In genomic region chr9:121354770-121355169, GRCh38 we compare ENCODE assay signal across 17 cellular contexts. TPM values are rescaled to one million over a fixed set of nuclear protein-coding genes. Genes with fewer than 3 reads are reported as not detected.
DNase-seq lines count a peak whose midpoint lies in the region; ATAC-seq and TF ChIP-seq lines count a peak whose summit lies in the region.
"Had no signal": no experiment of that assay in that cellular context is flagged by ENCODE, and none has a peak within 500 bp of the region (broad histone marks: within the 10 kb centered on the region; RNA-seq: fewer than 3 reads in every experiment).

No MANE protein-coding gene starts in this region.

- peak overlapping the region; percentile 66; the same call in 2 of the 3 replicates for H2BK15ac ChIP-seq in IMR-90 (ENCODE audit: low read depth, low read length)

- H2BK5ac ChIP-seq in IMR-90 (ENCODE audit: low read depth, low read length, poor library complexity, severe bottlenecking) = peak overlapping the region; percentile 69

- WGBS in IMR-90 (ENCODE audit: extremely low coverage in 2 of 2, insufficient read length in 1 of 2), 2 experiments = no CpG with 5 or more reads among the region's 5 CpGs
- 81 to 95% (median 86%) methylated on average over 5 of the region's 5 CpGs for WGBS in spleen, 5 donors

- H3K27me3 ChIP-seq in IMR-90 (ENCODE audit: control insufficient read depth, insufficient read depth, low read length) (no peaks in the 10 kb centered on the region), lower lobe of right lung (ENCODE audit: low read depth) (no peaks in the 10 kb centered on the region), spleen (replicated peaks in 1 of 7) (no peaks in the 10 kb centered on the region)
- H3K27me3 ChIP-seq: BE2C had no signal

- H3K79me1 ChIP-seq in IMR-90 (ENCODE audit: low read depth in 1 of 2, low read length in 2 of 2) = peaks cover 28 to 60% of the 10 kb centered on the region in 2 experiments

- TF ChIP-seq POLR2A in IMR-90 (IDR thresholded peaks at IDR 0.05; ENCODE audit: low read depth, low read length) (no peak), spleen (IDR thresholded peaks at IDR 0.05) (no peak)

- no peak overlapping the region for H3K4me3 Mint-ChIP-seq in activated T-helper 1 cell treated with anti-CD3 and anti-CD28 coated beads, Interleukin-12 subunit alpha, Interleukin-12 subunit beta, Interleukin-2, Interleukin-4 antibody, amounts not matched to agents 30 ng/mL and 10 ng/mL and 1 ng/mL, durations not matched to agents 14 hours and 24 hours and 36 hours
- H3K4me3 Mint-ChIP-seq in chondrocyte (ENCODE audit: unreplicated experiment) = no peak overlapping the region
- H3K4me3 Mint-ChIP-seq: neural crest cell, WTC11 had no signal

- POLR2A ChIA-PET in IMR-90 (lab: Charles Lee; ENCODE audit: unreplicated experiment) = no interaction called here

- H3K9me1 ChIP-seq in IMR-90 (ENCODE audit: insufficient read depth, low read length) = peaks cover 16% of the 10 kb centered on the region

- BruUV-seq in IMR-90 (replicated peaks; lab: Mats Ljungman, UMichigan) = no TSS peak

- H3K4me3 ChIP-seq in IMR-90 (ENCODE audit: insufficient read depth, low read depth, low read length) = no peak overlapping the region
- H3K4me3 ChIP-seq in lower lobe of right lung = no peak overlapping the region
- no peak overlapping the region for H3K4me3 ChIP-seq in spleen

- H4K5ac ChIP-seq in IMR-90 (ENCODE audit: low read depth, low read length) = no peak overlapping the region

- peaks cover 9% of the 10 kb centered on the region; the same call in 1 of the 2 replicates for H4K20me1 ChIP-seq in IMR-90 (ENCODE audit: insufficient read depth, low read length)

- H3K9me3 Mint-ChIP-seq in activated T-helper 1 cell treated with anti-CD3 and anti-CD28 coated beads, Interleukin-12 subunit alpha, Interleukin-12 subunit beta, Interleukin-2, Interleukin-4 antibody, amounts not matched to agents 30 ng/mL and 10 ng/mL and 1 ng/mL, durations not matched to agents 14 hours and 24 hours and 36 hours = no peaks in the 10 kb centered on the region
- peaks cover 2% of the 10 kb centered on the region for H3K9me3 Mint-ChIP-seq in chondrocyte (ENCODE audit: low read depth)
- H3K9me3 Mint-ChIP-seq: neural crest cell, WTC11 had no signal

- dilution Hi-C loops in IMR-90 (cut with HindIII; ENCODE audit: low sequenced_read_pairs, unreplicated experiment) = no loop called here

- peak overlapping the region; percentile 66; the same call in 1 of the 2 replicates for H2BK120ac ChIP-seq in IMR-90 (ENCODE audit: low read depth, low read length)

- no peak overlapping the region for H2AK9ac ChIP-seq in IMR-90 (replicated peaks; ENCODE audit: low read depth, low read length, poor library complexity)

- no peak overlapping the region for H3K18ac ChIP-seq in IMR-90 (ENCODE audit: low read depth, low read length)

- DNase-seq in IMR-90 (peak; percentile 83), lower lobe of right lung (no peak), spleen (no peak), NOMO-1 treated with dmso at 0.1 percent for 144 hours (lab: John Stamatoyannopoulos, UW; ENCODE audit: unreplicated experiment) (no peak), chondrocyte (ENCODE audit: low spot score) (no peak), NCI-H774 (lab: John Stamatoyannopoulos, UW) (no peak)
- no peak for DNase-seq in activated T-helper 1 cell treated with anti-CD3 and anti-CD28 coated beads, Interleukin-12 subunit alpha, Interleukin-12 subunit beta, Interleukin-2, Interleukin-4 antibody, amounts not matched to agents 30 ng/mL and 10 ng/mL and 1 ng/mL, durations not matched to agents 14 hours and 24 hours and 36 hours (ENCODE audit: low spot score)
- DNase-seq: activated effector memory CD4-positive, alpha-beta T cell treated with anti-CD3 and anti-CD28 coated beads, Interleukin-2, amount 50 U/mL, for 16 hours; BE2C; cerebellar nuclear complex; mammary epithelial cell; NCI-H146; NCI-H345; NK-92 treated with Interleukin-12 subunit alpha and Interleukin-12 subunit beta, amount 100 ng/mL, for 24 hours had no signal

- TF ChIP-seq CTCF in IMR-90 (conservative IDR thresholded peaks at IDR 0.05; ENCODE audit: low read depth, low read length) = no peak
- no peak for TF ChIP-seq CTCF in lower lobe of right lung (IDR thresholded peaks at IDR 0.05)
- no peak for TF ChIP-seq CTCF in spleen (IDR thresholded peaks at IDR 0.05 in 8 of 11, conservative IDR thresholded peaks at IDR 0.05 in 3 of 11)
- no peak for TF ChIP-seq CTCF in chondrocyte (IDR thresholded peaks at IDR 0.05)

- H3K27ac Mint-ChIP-seq in activated T-helper 1 cell treated with anti-CD3 and anti-CD28 coated beads, Interleukin-12 subunit alpha, Interleukin-12 subunit beta, Interleukin-2, Interleukin-4 antibody, amounts not matched to agents 30 ng/mL and 10 ng/mL and 1 ng/mL, durations not matched to agents 14 hours and 24 hours and 36 hours = peak overlapping the region; percentile 64
- H3K27ac Mint-ChIP-seq in chondrocyte (ENCODE audit: unreplicated experiment) = no peak overlapping the region
- H3K27ac Mint-ChIP-seq: WTC11 had no signal

- TF ChIP-seq RAD21 in IMR-90 (IDR thresholded peaks at IDR 0.05; ENCODE audit: low read length) = no peak

- no peak overlapping the region for H3K56ac ChIP-seq in IMR-90 (ENCODE audit: extremely low read depth, insufficient read depth, low read length)

- no peak overlapping the region for H3K14ac ChIP-seq in IMR-90 (replicated peaks; ENCODE audit: low read depth, low read length)

- no peak overlapping the region for H2AFZ ChIP-seq in IMR-90 (replicated peaks; ENCODE audit: low read length, poor library complexity)

- H3K36me3 Mint-ChIP-seq in activated T-helper 1 cell treated with anti-CD3 and anti-CD28 coated beads, Interleukin-12 subunit alpha, Interleukin-12 subunit beta, Interleukin-2, Interleukin-4 antibody, amounts not matched to agents 30 ng/mL and 10 ng/mL and 1 ng/mL, durations not matched to agents 14 hours and 24 hours and 36 hours (ENCODE audit: low read depth) = peaks cover 38% of the 10 kb centered on the region
- H3K36me3 Mint-ChIP-seq in chondrocyte (ENCODE audit: low read depth) = peaks cover 10% of the 10 kb centered on the region

- in situ Hi-C loops in IMR-90 (cut with MboI; ENCODE audit: low sequenced_read_pairs) = no loop called here

- H3K4me1 ChIP-seq in IMR-90 (ENCODE audit: control insufficient read depth, insufficient read depth, low read length) (peaks cover 23% of the 10 kb centered on the region), lower lobe of right lung (peaks cover 100% of the 10 kb centered on the region), spleen (peaks cover 81 to 100% (median 99%) of the 10 kb centered on the region in 6 donors)

- no peak overlapping the region for H3K9ac ChIP-seq in IMR-90 (ENCODE audit: low read depth, low read length)

- peak overlapping the region; percentile 56; the same call in 1 of the 2 replicates for H2AK5ac ChIP-seq in IMR-90 (ENCODE audit: low read depth, low read length)

- H3K4me1 Mint-ChIP-seq in activated T-helper 1 cell treated with anti-CD3 and anti-CD28 coated beads, Interleukin-12 subunit alpha, Interleukin-12 subunit beta, Interleukin-2, Interleukin-4 antibody, amounts not matched to agents 30 ng/mL and 10 ng/mL and 1 ng/mL, durations not matched to agents 14 hours and 24 hours and 36 hours (ENCODE audit: low read depth) = peaks cover 82% of the 10 kb centered on the region
- peaks cover 40% of the 10 kb centered on the region for H3K4me1 Mint-ChIP-seq in chondrocyte (ENCODE audit: low read depth)

- H3K27me3 Mint-ChIP-seq in activated T-helper 1 cell treated with anti-CD3 and anti-CD28 coated beads, Interleukin-12 subunit alpha, Interleukin-12 subunit beta, Interleukin-2, Interleukin-4 antibody, amounts not matched to agents 30 ng/mL and 10 ng/mL and 1 ng/mL, durations not matched to agents 14 hours and 24 hours and 36 hours (ENCODE audit: insufficient read depth) = no peaks in the 10 kb centered on the region
- no peaks in the 10 kb centered on the region for H3K27me3 Mint-ChIP-seq in chondrocyte (ENCODE audit: low read depth)

- intact Hi-C loops in IMR-90 (cut with micrococcal nuclease) (no loop called here), lower lobe of right lung (cut with DNase I) (no loop called here), spleen (cut with DNase I; ENCODE audit: low total_unique reads) (no loop called here)
- intact Hi-C loops in activated T-helper 1 cell treated with anti-CD3 and anti-CD28 coated beads, Interleukin-12 subunit alpha, Interleukin-12 subunit beta, Interleukin-2, Interleukin-4 antibody, amounts not matched to agents 30 ng/mL and 10 ng/mL and 1 ng/mL, durations not matched to agents 14 hours and 24 hours and 36 hours (cut with micrococcal nuclease) = loop anchor here (5.0 to 10.0 kb wide), 2 partner anchors 430 to 662 kb away; partner anchors contain the start of gene TRAF1

- H3K4ac ChIP-seq in IMR-90 (ENCODE audit: low read depth, low read length) = 0 out of 2 replicates have a peak overlapping the region, but pooled peaks have one; percentile 51

- H3K23ac ChIP-seq in IMR-90 (ENCODE audit: low read depth, low read length) = no peak overlapping the region

- H3K9me3 ChIP-seq in IMR-90 (ENCODE audit: control insufficient read depth, insufficient read depth, low read length) (no peaks in the 10 kb centered on the region), lower lobe of right lung (no peaks in the 10 kb centered on the region), spleen (no peaks in the 10 kb centered on the region)
- H3K9me3 ChIP-seq: BE2C had no signal

- no peak overlapping the region for H4K91ac ChIP-seq in IMR-90 (ENCODE audit: insufficient read depth, low read depth, low read length)

- H3K27ac ChIP-seq in IMR-90 (ENCODE audit: insufficient read depth, low read length) = peak overlapping the region; percentile 89
- H3K27ac ChIP-seq in lower lobe of right lung = peak overlapping the region; percentile 61
- H3K27ac ChIP-seq in spleen = peak overlapping the region; percentile 66 to 97 (median 94)
- H3K27ac ChIP-seq: RWPE1 had no signal

- peaks cover 29% of the 10 kb centered on the region for H3K36me3 ChIP-seq in IMR-90 (ENCODE audit: control insufficient read depth, insufficient read depth, low read length)
- peaks cover 64% of the 10 kb centered on the region for H3K36me3 ChIP-seq in lower lobe of right lung
- peaks cover 0 to 66% (median 22%) of the 10 kb centered on the region in 6 donors for H3K36me3 ChIP-seq in spleen

- peak overlapping the region; percentile 23; the same call in 1 of the 2 replicates for H2BK20ac ChIP-seq in IMR-90 (ENCODE audit: low read depth, low read length)

- H4K8ac ChIP-seq in IMR-90 (ENCODE audit: low read depth in 2 of 2, low read length in 2 of 2) = no peak overlapping the region

- CTCF ChIA-PET in IMR-90 (lab: Yijun Ruan, JAX) = interaction anchor here (1.2 kb wide), 1 partner anchor 35 kb away, joined by 4 read pairs; no protein-coding TSS in a partner anchor

- ATAC-seq in IMR-90 (ENCODE audit: low read depth) (peak; percentile 61), lower lobe of right lung (no peak)

- H3K4me2 ChIP-seq in IMR-90 (ENCODE audit: low read depth, low read length) = no peak overlapping the region

RNA-seq across cellular contexts. Expression of gene STOM, which starts 15.3 kb away (rescaled TPM):
- 84.8 and 103 TPM in 2 replicates for total RNA-seq in IMR-90 (2012; rRNA removed)
- 67.6 and 78.4 TPM in 2 replicates for polyA plus RNA-seq in IMR-90 (2012; rRNA removed)
- 45.3 TPM in 2 replicates for polyA plus RNA-seq in IMR-90 (2012; cell fraction: cytosol; rRNA removed)
- polyA plus RNA-seq in IMR-90 (2012; cell fraction: nucleus; rRNA removed; ENCODE audit: low replicate concordance) = 9.8 and 44.1 TPM in 2 replicates
- total RNA-seq in activated T-helper 1 cell treated with anti-CD3 and anti-CD28 coated beads, Interleukin-12 subunit alpha, Interleukin-12 subunit beta, Interleukin-2, Interleukin-4 antibody, amounts not matched to agents 30 ng/mL and 10 ng/mL and 1 ng/mL, durations not matched to agents 14 hours and 24 hours and 36 hours = 51.1 and 51.7 TPM in 2 replicates
- 479 TPM for total RNA-seq in lower lobe of right lung
- total RNA-seq in spleen = 100 to 1,000 TPM; 265 to 493 (median 335) TPM
- polyA plus RNA-seq in spleen = 10 to 100 TPM; 42.7 to 91.6 (median 80.7) TPM
- 46.5 to 83.6 TPM (median 82.2 TPM) in 3 replicates for total RNA-seq in chondrocyte
